12 cellular contexts compared by ENCODE assay signal in the genomic region with DNA sequence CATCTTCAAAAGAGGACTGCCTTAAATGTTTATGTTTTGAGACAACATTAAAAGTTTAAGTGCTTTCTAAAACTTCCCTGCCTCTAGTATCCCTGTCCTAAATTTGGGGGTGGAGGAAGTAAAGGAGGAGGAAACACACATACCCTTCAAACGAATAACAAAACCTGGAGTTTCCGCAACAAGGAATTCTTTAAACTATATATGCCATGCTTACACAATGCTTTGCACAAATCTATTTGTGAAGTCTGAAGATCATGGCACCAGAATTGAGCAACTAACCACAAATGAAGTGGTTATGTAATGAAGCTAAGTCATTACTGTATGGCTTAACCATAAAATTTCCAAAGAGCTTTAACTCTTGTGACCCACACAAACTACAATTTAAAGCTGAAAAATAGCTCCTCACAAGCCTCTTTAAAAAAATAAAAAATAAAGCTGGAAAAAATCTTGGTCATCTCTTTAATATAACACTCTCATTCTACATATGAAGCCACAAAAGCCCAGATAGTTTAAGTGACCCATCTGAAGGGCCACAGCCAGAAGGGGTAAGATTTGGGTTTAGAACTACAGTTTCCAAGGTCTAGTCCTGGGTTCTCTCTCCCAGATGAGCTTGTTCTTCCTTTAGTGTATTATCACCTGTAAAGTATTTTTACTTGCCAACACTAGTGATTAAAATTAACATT. TPM values are rescaled to one million over a fixed set of nuclear protein-coding genes. Genes with fewer than 3 reads are reported as not detected.
DNase-seq lines count a peak whose midpoint lies in the region; ATAC-seq, FAIRE-seq and TF ChIP-seq lines count a peak whose summit lies in the region.
"Had no signal": no experiment of that assay in that cellular context is flagged by ENCODE, and none has a peak within 500 bp of the region (broad histone marks: within the 10 kb centered on the region; RNA-seq: fewer than 3 reads in every experiment).

No MANE protein-coding gene starts in this region.

- H3K27ac ChIP-seq in A549: no peak overlapping the region
- no peak overlapping the region for H3K27ac ChIP-seq in HEK293 (ENCODE audit: extremely low read depth, low read depth, low read length)
- H3K27ac ChIP-seq in liver (ENCODE audit: low read depth in 1 of 2, low read length in 2 of 2): peak overlapping the region; percentile 49 to 67

- H3K4me2 ChIP-seq in A549: peak overlapping the region; percentile 74; the same call in 2 of the 3 replicates

- no peak for TF ChIP-seq EP300 in A549 (IDR thresholded peaks at IDR 0.05)

- CTCF ChIA-PET in A549 (lab: Yijun Ruan, JAX): interaction anchor here (0.6 to 1.0 kb wide), 2 partner anchors 8 to 1133 kb away, joined by 3 read pairs; no protein-coding TSS in a partner anchor
- CTCF ChIA-PET in HEK293 (lab: Yijun Ruan, JAX): interaction anchor here (0.8 to 1.7 kb wide), 2 partner anchors 9 to 11 kb away, joined by 4 to 7 read pairs; a partner anchor contains a TSS

- no peak for TF ChIP-seq POLR2A in A549 (IDR thresholded peaks at IDR 0.05; ENCODE audit: low read length)

- no peak for TF ChIP-seq RAD21 in A549 (conservative IDR thresholded peaks at IDR 0.05 in 1 of 2, IDR thresholded peaks at IDR 0.05 in 1 of 2)
- peak in 1 of 2 donors; percentile 8 for TF ChIP-seq RAD21 in liver (IDR thresholded peaks at IDR 0.05)

- H3K27ac Mint-ChIP-seq in activated T-helper 17 cell treated with anti-CD3 and anti-CD28 coated beads, Interleukin-2, amount 50 U/mL, for 72 hours: peak overlapping the region; percentile 81

- WGBS in A549 (ENCODE audit: missing lambda C conversion rate): 71% methylated on average over 2 of the region's 2 CpGs
- 23% methylated on average over 2 of the region's 2 CpGs for WGBS in liver

- peaks cover 29% of the 10 kb centered on the region for H3K36me3 Mint-ChIP-seq in activated T-helper 17 cell treated with anti-CD3 and anti-CD28 coated beads, Interleukin-2, amount 50 U/mL, for 72 hours (ENCODE audit: low read depth)

- no peaks in the 10 kb centered on the region for H3K27me3 Mint-ChIP-seq in activated T-helper 17 cell treated with anti-CD3 and anti-CD28 coated beads, Interleukin-2, amount 50 U/mL, for 72 hours

- DNase-seq in A549 (ENCODE audit: low read depth in 1 of 2, low spot score in 1 of 2) (no peak), NCI-H526 treated with DMSO at 0.1 percent for 48 hours (lab: John Stamatoyannopoulos, UW) (no peak), GOT3 (lab: John Stamatoyannopoulos, UW) (no peak)
- DNase-seq: activated naive CD4-positive, alpha-beta T cell treated with anti-CD3 and anti-CD28 coated beads for 36 hours; COR-L47; NCI-H2029; T1000 had no signal

- peaks cover 30% of the 10 kb centered on the region for H3K4me1 Mint-ChIP-seq in activated T-helper 17 cell treated with anti-CD3 and anti-CD28 coated beads, Interleukin-2, amount 50 U/mL, for 72 hours

- POLR2A ChIA-PET in A549 (lab: Yijun Ruan, JAX) (no interaction called here), HEK293 (lab: Yijun Ruan, JAX) (no interaction called here)

- H3K4me1 ChIP-seq in A549 (peaks cover 60% of the 10 kb centered on the region), HEK293 (ENCODE audit: control insufficient read depth, insufficient read depth, low read length) (peaks cover 19% of the 10 kb centered on the region; the same call in 1 of the 2 replicates), liver (ENCODE audit: control insufficient read depth in 4 of 4, insufficient read depth in 4 of 4, low read length in 3 of 4) (peaks cover 5 to 79% (median 75%) of the 10 kb centered on the region in 4 donors)

- no peaks in the 10 kb centered on the region for H3K27me3 ChIP-seq in liver (ENCODE audit: control insufficient read depth in 4 of 4, insufficient read depth in 4 of 4, low read length in 3 of 4)

- no peak for TF ChIP-seq CTCF in A549 (IDR thresholded peaks at IDR 0.05)
- no peak for TF ChIP-seq CTCF in HEK293 (tag by site-specific recombination; IDR thresholded peaks at IDR 0.05)
- TF ChIP-seq CTCF in liver (IDR thresholded peaks at IDR 0.05; ENCODE audit: low read depth, low read length, missing input control): no peak

- no peaks in the 10 kb centered on the region for H3K9me3 ChIP-seq in A549
- H3K9me3 ChIP-seq in HEK293 (ENCODE audit: control insufficient read depth, insufficient read depth, low read depth, low read length): no peaks in the 10 kb centered on the region
- no peaks in the 10 kb centered on the region for H3K9me3 ChIP-seq in liver (ENCODE audit: control insufficient read depth in 4 of 4, low read length in 3 of 4)

- ATAC-seq in A549 (no peak), GM18520 (IDR thresholded peaks at IDR 0.05; ENCODE audit: unreplicated experiment) (no peak), HG02763 (IDR thresholded peaks at IDR 0.05; ENCODE audit: unreplicated experiment) (no peak)
- no peak for ATAC-seq in activated T-helper 17 cell treated with anti-CD3 and anti-CD28 coated beads, Interleukin-2, amount 50 U/mL, for 72 hours (replicated peaks)

- no peak overlapping the region for H3K4me3 ChIP-seq in A549
- H3K4me3 ChIP-seq in HEK293 (ENCODE audit: low read depth, low read length): no peak overlapping the region
- peak overlapping the region; percentile 16 to 29 (median 22) for H3K4me3 ChIP-seq in liver (ENCODE audit: low read depth in 1 of 3, low read length in 3 of 3)

- H3K36me3 ChIP-seq in HEK293 (ENCODE audit: control insufficient read depth in 2 of 2, insufficient read depth in 1 of 2, low read length in 2 of 2): peaks cover 9 to 25% of the 10 kb centered on the region in 2 experiments
- H3K36me3 ChIP-seq in liver (ENCODE audit: control insufficient read depth in 4 of 4, insufficient read depth in 3 of 4, low read depth in 1 of 4, low read length in 3 of 4): peaks cover 1 to 4% (median 3%) of the 10 kb centered on the region in 4 donors

- H3K4me3 Mint-ChIP-seq in activated T-helper 17 cell treated with anti-CD3 and anti-CD28 coated beads, Interleukin-2, amount 50 U/mL, for 72 hours: peak overlapping the region; percentile 5
- H3K4me3 Mint-ChIP-seq: activated naive CD4-positive, alpha-beta T cell treated with anti-CD3 and anti-CD28 coated beads for 36 hours had no signal

- no peaks in the 10 kb centered on the region for H3K9me3 Mint-ChIP-seq in activated T-helper 17 cell treated with anti-CD3 and anti-CD28 coated beads, Interleukin-2, amount 50 U/mL, for 72 hours
- H3K9me3 Mint-ChIP-seq: activated naive CD4-positive, alpha-beta T cell treated with anti-CD3 and anti-CD28 coated beads for 36 hours had no signal

- no peak for FAIRE-seq in A549 (lab: Jason Lieb, UNC)

- H3K9ac ChIP-seq in liver (ENCODE audit: low read depth in 1 of 2, low read length in 2 of 2): peak overlapping the region in 1 of 2 donors; percentile 19

TF ChIP-seq in A549, 52 proteins besides CTCF, POLR2A, EP300 and RAD21:
- TF ChIP-seq CEBPB (IDR thresholded peaks at IDR 0.05) (peak in 1 of 2 experiments; percentile 14; a peak in 1 of 4 replicates), HOXB5 (CRISPR knock-in tag; IDR thresholded peaks at IDR 0.05) (no peak)

TF ChIP-seq in HEK293, 187 proteins besides CTCF, POLR2A, EP300 and RAD21:
- TF ChIP-seq SP3 (tag by site-specific recombination; IDR thresholded peaks at IDR 0.05): no peak
- peak; percentile 74 for TF ChIP-seq FEZF1 (tag by site-specific recombination; IDR thresholded peaks at IDR 0.05)
- TF ChIP-seq ZNF610 (tag by site-specific recombination; IDR thresholded peaks at IDR 0.05; ENCODE audit: borderline replicate concordance): no peak
- TF ChIP-seq ZNF433 (tag by site-specific recombination; IDR thresholded peaks at IDR 0.05; ENCODE audit: low read depth): no peak

TF ChIP-seq in liver, 16 proteins besides CTCF, POLR2A, EP300 and RAD21 (continues in another document):
- TF ChIP-seq HNF4G (IDR thresholded peaks at IDR 0.05): no peak

RNA-seq across cellular contexts. Expression of a gene that starts 9.4 kb away (rescaled TPM):
- polyA plus RNA-seq in A549 (2011; rRNA removed) (112 and 119 TPM in 2 replicates), A549 (2017; fragmentation: RNase III; extraction: RNeasy Plus Mini Kit Qiagen cat#74134 plus additional on column Dnase treatment) (67.6 to 72.1 TPM (median 71.2 TPM) in 3 replicates), liver (100 to 1,000 TPM in 1 of 2 donors, 10 to 100 TPM in 1; 71.9 to 112 TPM)
- 25.2 and 29.0 TPM in 2 replicates for polyA plus RNA-seq in A549 (2012; cell fraction: cytosol; rRNA removed)
- polyA plus RNA-seq in A549 (2012; cell fraction: nucleus; rRNA removed): 15.0 and 20.0 TPM in 2 replicates
- 98.6 and 105 TPM in 2 replicates for polyA minus RNA-seq in A549 (2011; rRNA and poly(A)+ RNA removed)
- total RNA-seq in activated T-helper 17 cell treated with anti-CD3 and anti-CD28 coated beads, Interleukin-2, amount 50 U/mL, for 72 hours: 100 to 1,000 TPM in 1 of 2 donors, 10 to 100 TPM in 1; 74.0 to 114 TPM
- 100 to 1,000 TPM; 224 to 746 TPM for total RNA-seq in liver

RNA-seq across cellular contexts. Expression of a gene that starts 25.1 kb away (rescaled TPM):
- polyA plus RNA-seq in A549 (2011; rRNA removed): 0.26 and 0.61 TPM in 2 replicates
- polyA plus RNA-seq in A549 (2012; cell fraction: cytosol; rRNA removed): not detected in 2 replicates
- polyA plus RNA-seq in A549 (2012; cell fraction: nucleus; rRNA removed): not detected in 2 replicates
- not detected in 3 replicates for polyA plus RNA-seq in A549 (2017; fragmentation: RNase III; extraction: RNeasy Plus Mini Kit Qiagen cat#74134 plus additional on column Dnase treatment)
- not detected in 2 replicates for polyA minus RNA-seq in A549 (2011; rRNA and poly(A)+ RNA removed)
- not detected for total RNA-seq in activated T-helper 17 cell treated with anti-CD3 and anti-CD28 coated beads, Interleukin-2, amount 50 U/mL, for 72 hours
- total RNA-seq in liver: not detected
- polyA plus RNA-seq in liver: not detected
- total RNA-seq: activated naive CD4-positive, alpha-beta T cell treated with anti-CD3 and anti-CD28 coated beads for 36 hours had no signal

RNA-seq across cellular contexts. Expression of a gene that starts 48.7 kb away (rescaled TPM):
- polyA plus RNA-seq in A549 (2011; rRNA removed): 176 and 202 TPM in 2 replicates
- 99.2 and 106 TPM in 2 replicates for polyA plus RNA-seq in A549 (2012; cell fraction: cytosol; rRNA removed)
- polyA plus RNA-seq in A549 (2012; cell fraction: nucleus; rRNA removed): 38.5 and 67.0 TPM in 2 replicates
- 133 to 148 TPM (median 134 TPM) in 3 replicates for polyA plus RNA-seq in A549 (2017; fragmentation: RNase III; extraction: RNeasy Plus Mini Kit Qiagen cat#74134 plus additional on column Dnase treatment)
- polyA minus RNA-seq in A549 (2011; rRNA and poly(A)+ RNA removed): 65.8 and 77.5 TPM in 2 replicates
- 10 to 100 TPM; 32.0 to 86.0 TPM for total RNA-seq in activated T-helper 17 cell treated with anti-CD3 and anti-CD28 coated beads, Interleukin-2, amount 50 U/mL, for 72 hours
- total RNA-seq in liver: 10 to 100 TPM; 42.7 to 42.8 TPM
- 10 to 100 TPM; 41.8 to 66.8 TPM for polyA plus RNA-seq in liver

Comparison
In these comparisons a context has a peak if more than half of its experiments do, and no peak if none do; other contexts are left out.
1. H3K27ac ChIP-seq: peak in liver (2 of 2); none in A549 (0 of 2) and HEK293 (single experiment).
2. H3K4me3 ChIP-seq: peak in liver (3 of 3); none in A549 (single experiment) and HEK293 (single experiment).